ENCODE assay signal across 29 cellular contexts in the genomic region with DNA sequence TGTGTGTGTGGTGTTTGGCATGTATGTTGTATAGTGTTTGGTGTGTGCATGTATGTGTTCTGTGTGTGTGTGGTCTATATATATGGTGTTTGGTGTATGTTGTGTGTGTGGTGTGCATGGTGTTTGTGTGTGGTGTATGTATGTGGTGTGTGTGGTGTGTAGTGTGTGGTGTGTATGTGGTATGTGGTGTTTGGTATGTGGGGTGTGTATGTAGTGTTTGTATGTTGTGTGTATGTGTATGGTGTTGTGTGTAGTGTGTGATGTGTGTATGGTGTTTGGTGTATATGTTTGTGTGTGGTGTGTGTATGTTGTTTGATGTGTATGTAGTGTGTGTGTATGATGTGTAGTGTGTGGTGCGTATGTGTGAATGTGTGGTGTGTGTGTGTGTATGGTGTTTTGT.
"Had no signal": no experiment of that assay in that cellular context is flagged by ENCODE, and none has a peak within 500 bp of the region (broad histone marks: within the 10 kb centered on the region; RNA-seq: fewer than 3 reads in every experiment).

No MANE protein-coding gene starts in this region.

- H3K4me3 ChIP-seq: ovary, psoas muscle, skin epidermis, smooth muscle cell, spleen, suprapubic skin, testis, tibial artery, upper lobe of right lung, uterus had no signal

- H3K27me3 ChIP-seq: ovary, suprapubic skin, testis, upper lobe of right lung, uterus had no signal

- H3K9me3 ChIP-seq: ovary, psoas muscle, spleen, suprapubic skin, testis, tibial artery, upper lobe of right lung, uterus had no signal

- H3K4me1 ChIP-seq: parathyroid adenoma, psoas muscle, testis, tibial artery, upper lobe of right lung, uterus had no signal

- H2AFZ ChIP-seq: parathyroid adenoma had no signal

- H3K27ac Mint-ChIP-seq: naive B cell; naive thymus-derived CD8-positive, alpha-beta T cell; natural killer cell treated with Interleukin-12 subunit alpha and Interleukin-12 subunit beta and Interleukin-15 and Interleukin-18, amount 100 ng/mL, for 72 hours; nephron progenitor cell; progenitor cell of endocrine pancreas; stimulated activated memory B cell treated with anti-CD40 and anti-IgM and Interleukin-4, amounts not matched to agents 10 μg/mL and 1 μg/mL and 100 μg/mL, for 72 hours; stimulated activated naive CD8-positive, alpha-beta T cell treated with anti-CD3 and anti-CD28 coated beads, Interleukin-15, amount 100 ng/mL, for 72 hours; type B pancreatic cell had no signal

- DNase-seq: naive B cell; naive thymus-derived CD8-positive, alpha-beta T cell; nephron progenitor cell; occipital lobe; ovary; psoas muscle; stimulated activated CD4-positive, alpha-beta T cell treated with anti-CD3 and anti-CD28 coated beads, Interleukin-12 subunit alpha, Interleukin-12 subunit beta, amount 100 ng/mL, for 4 hours; stimulated activated CD4-positive, alpha-beta T cell treated with anti-CD3 and anti-CD28 coated beads, Interleukin-1b, Interleukin-23, amount 100 ng/mL, for 48 hours; stimulated activated CD4-positive, alpha-beta T cell treated with anti-CD3 and anti-CD28 coated beads, Interleukin-4, amount 100 ng/mL, for 1 hour; stimulated activated CD4-positive, alpha-beta T cell treated with anti-CD3 and anti-CD28 coated beads, Interleukin-4, amount 100 ng/mL, for 4 hours; stimulated activated CD8-positive, alpha-beta memory T cell treated with anti-CD3 and anti-CD28 coated beads, Interleukin-4, amount 100 ng/mL, for 48 hours; stimulated activated naive CD4-positive, alpha-beta T cell; stimulated activated naive CD8-positive, alpha-beta T cell treated with anti-CD3 and anti-CD28 coated beads, Interleukin-15, amount 100 ng/mL, for 72 hours; stimulated activated naive CD8-positive, alpha-beta T cell treated with anti-CD3 and anti-CD28 coated beads, Interleukin-15, Interleukin-2, amounts not matched to agents 100 U/mL and 50 U/mL, for 24 hours; substantia nigra; testis; upper lobe of right lung; uterus had no signal

- H3K36me3 Mint-ChIP-seq: naive B cell; naive thymus-derived CD8-positive, alpha-beta T cell; natural killer cell treated with Interleukin-12 subunit alpha and Interleukin-12 subunit beta and Interleukin-15 and Interleukin-18, amount 100 ng/mL, for 72 hours; stimulated activated memory B cell treated with anti-CD40 and anti-IgM and Interleukin-4, amounts not matched to agents 10 μg/mL and 1 μg/mL and 100 μg/mL, for 72 hours; type B pancreatic cell had no signal

- H3K79me2 ChIP-seq: parathyroid adenoma had no signal

- H3K4me2 ChIP-seq: smooth muscle cell had no signal

- H3K9ac ChIP-seq: parathyroid adenoma had no signal

- H3K27me3 Mint-ChIP-seq: naive B cell; naive thymus-derived CD8-positive, alpha-beta T cell; natural killer cell treated with Interleukin-12 subunit alpha and Interleukin-12 subunit beta and Interleukin-15 and Interleukin-18, amount 100 ng/mL, for 72 hours; progenitor cell of endocrine pancreas; stimulated activated memory B cell treated with anti-CD40 and anti-IgM and Interleukin-4, amounts not matched to agents 10 μg/mL and 1 μg/mL and 100 μg/mL, for 72 hours; stimulated activated naive CD8-positive, alpha-beta T cell treated with anti-CD3 and anti-CD28 coated beads, Interleukin-15, amount 100 ng/mL, for 72 hours; type B pancreatic cell had no signal

- H3K36me3 ChIP-seq: ovary, spleen, suprapubic skin, tibial artery, upper lobe of right lung, uterus had no signal

- ATAC-seq: naive thymus-derived CD8-positive, alpha-beta T cell; natural killer cell treated with Interleukin-12 subunit alpha and Interleukin-12 subunit beta and Interleukin-15 and Interleukin-18, amount 100 ng/mL, for 72 hours; psoas muscle; stimulated activated memory B cell treated with anti-CD40 and anti-IgM and Interleukin-4, amounts not matched to agents 10 μg/mL and 1 μg/mL and 100 μg/mL, for 72 hours; stimulated activated naive CD8-positive, alpha-beta T cell treated with anti-CD3 and anti-CD28 coated beads, Interleukin-15, amount 100 ng/mL, for 72 hours; stimulated activated naive CD8-positive, alpha-beta T cell treated with anti-CD3 and anti-CD28 coated beads, Interleukin-15, Interleukin-2, amounts not matched to agents 100 U/mL and 50 U/mL, for 24 hours; upper lobe of right lung had no signal

- H3K9me3 Mint-ChIP-seq: naive B cell; naive thymus-derived CD8-positive, alpha-beta T cell; natural killer cell treated with Interleukin-12 subunit alpha and Interleukin-12 subunit beta and Interleukin-15 and Interleukin-18, amount 100 ng/mL, for 72 hours; nephron progenitor cell; neural crest cell; stimulated activated memory B cell treated with anti-CD40 and anti-IgM and Interleukin-4, amounts not matched to agents 10 μg/mL and 1 μg/mL and 100 μg/mL, for 72 hours; stimulated activated naive CD8-positive, alpha-beta T cell treated with anti-CD3 and anti-CD28 coated beads, Interleukin-15, amount 100 ng/mL, for 72 hours; type B pancreatic cell had no signal

- H3K4me3 Mint-ChIP-seq: naive B cell; naive thymus-derived CD8-positive, alpha-beta T cell; natural killer cell treated with Interleukin-12 subunit alpha and Interleukin-12 subunit beta and Interleukin-15 and Interleukin-18, amount 100 ng/mL, for 72 hours; nephron progenitor cell; neural crest cell; stimulated activated memory B cell treated with anti-CD40 and anti-IgM and Interleukin-4, amounts not matched to agents 10 μg/mL and 1 μg/mL and 100 μg/mL, for 72 hours; stimulated activated naive CD8-positive, alpha-beta T cell treated with anti-CD3 and anti-CD28 coated beads, Interleukin-15, amount 100 ng/mL, for 72 hours; type B pancreatic cell had no signal

- H3K27ac ChIP-seq: ovary, parathyroid adenoma, psoas muscle, skin epidermis, spleen, suprapubic skin, testis, upper lobe of right lung, uterus had no signal

- H3K4me1 Mint-ChIP-seq: naive B cell; neural crest cell; stimulated activated memory B cell treated with anti-CD40 and anti-IgM and Interleukin-4, amounts not matched to agents 10 μg/mL and 1 μg/mL and 100 μg/mL, for 72 hours; stimulated activated naive CD8-positive, alpha-beta T cell treated with anti-CD3 and anti-CD28 coated beads, Interleukin-15, amount 100 ng/mL, for 72 hours had no signal
